ENCODE assay signal across 9 cellular contexts in the genomic region with DNA sequence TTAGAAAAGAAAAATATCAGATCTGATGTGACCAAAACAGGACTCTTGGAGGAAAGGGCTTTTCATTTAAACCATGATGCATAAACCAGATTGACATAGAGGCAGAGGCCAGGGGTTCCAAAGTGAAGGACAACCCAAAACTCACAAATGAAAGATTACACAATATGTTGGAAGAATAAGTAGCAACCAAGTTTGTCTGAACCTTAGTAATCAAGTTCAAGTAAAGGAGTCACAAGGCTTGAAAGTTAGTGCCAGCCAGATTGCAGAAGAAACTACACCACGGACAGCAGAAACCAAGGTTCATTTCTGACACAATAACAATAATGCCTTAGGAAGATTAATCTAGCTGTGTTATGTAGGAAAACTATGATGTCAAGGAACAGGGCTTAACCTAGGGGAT.
"Had no signal": no experiment of that assay in that cellular context is flagged by ENCODE, and none has a peak within 500 bp of the region (broad histone marks: within the 10 kb centered on the region; RNA-seq: fewer than 3 reads in every experiment).

No MANE protein-coding gene starts in this region.

- H3K4me1 ChIP-seq: HAP-1 had no signal

- H3K4me3 Mint-ChIP-seq: GM23338, HFFc6 had no signal

- H3K9ac ChIP-seq: KMS-11 had no signal

- FAIRE-seq: H1, H54, HTR-8/SVneo had no signal

- H3K27ac ChIP-seq: KMS-11 had no signal

- H2AFZ ChIP-seq: GM23338 had no signal

- H3K4me2 ChIP-seq: GM23338, KMS-11 had no signal

- H3K4me1 Mint-ChIP-seq: GM23338 had no signal

- H3K9me3 ChIP-seq: HAP-1 had no signal

- H3K4me3 ChIP-seq: GM23338, HAP-1 had no signal

- H3K9me3 Mint-ChIP-seq: GM23338 had no signal

- H3K36me3 ChIP-seq: HAP-1 had no signal

- DNase-seq: HFFc6, KBM-7 had no signal

- H3K27ac Mint-ChIP-seq: GM23338, HFFc6 had no signal

- ATAC-seq: GM23338, HCT116 had no signal
